Comparison of ENCODE assay signal across 14 cellular contexts in the genomic region with DNA sequence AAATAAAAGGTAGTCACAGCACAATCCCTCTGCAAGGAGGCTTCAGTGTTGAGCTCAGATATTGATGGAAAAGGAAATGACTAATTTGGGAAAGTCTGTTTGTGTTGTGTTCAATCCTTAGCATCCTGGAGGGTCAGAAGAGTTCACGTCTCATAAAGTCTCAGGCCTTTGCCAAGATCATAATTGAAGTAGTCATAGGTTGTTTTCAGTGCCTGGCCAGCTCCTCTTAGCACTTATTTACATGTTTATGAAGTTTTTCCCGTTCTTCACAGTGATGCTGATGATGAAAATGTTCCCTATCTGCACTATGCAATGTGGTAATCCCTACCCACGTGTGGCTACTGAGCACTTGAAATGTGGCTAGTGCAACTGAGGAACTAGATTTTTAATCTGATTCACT.
DNase-seq lines count a peak whose midpoint lies in the region; ATAC-seq and TF ChIP-seq lines count a peak whose summit lies in the region.
"Had no signal": no experiment of that assay in that cellular context is flagged by ENCODE, and none has a peak within 500 bp of the region (broad histone marks: within the 10 kb centered on the region; RNA-seq: fewer than 3 reads in every experiment).

No MANE protein-coding gene starts in this region.

- TF ChIP-seq CTCF in AG04449 (IDR thresholded peaks at IDR 0.05; ENCODE audit: insufficient read depth, low read length, missing control alignments) (no peak), kidney epithelial cell (IDR thresholded peaks at IDR 0.05; ENCODE audit: insufficient read depth, low read length, poor library complexity, severe bottlenecking) (no peak), transverse colon (IDR thresholded peaks at IDR 0.05) (no peak)

- no peak overlapping the region for H3K4me3 ChIP-seq in AG04449 (ENCODE audit: low read depth, low read length)
- H3K4me3 ChIP-seq in kidney epithelial cell (ENCODE audit: low read depth, low read length) = no peak overlapping the region
- H3K4me3 ChIP-seq in transverse colon = no peak overlapping the region
- H3K4me3 ChIP-seq: neural progenitor cell had no signal

- H3K4me1 ChIP-seq in transverse colon = peaks cover 0 to 4% (median 0%) of the 10 kb centered on the region in 4 donors

- no peaks in the 10 kb centered on the region for H3K27me3 Mint-ChIP-seq in immature natural killer cell (ENCODE audit: low read depth in 3 of 3)

- ATAC-seq in HG02840 (IDR thresholded peaks at IDR 0.05; ENCODE audit: low FRiP score, unreplicated experiment) = no peak

- H3K36me3 ChIP-seq in kidney epithelial cell (ENCODE audit: control insufficient read depth, insufficient read depth, low read length) (no peaks in the 10 kb centered on the region), transverse colon (no peaks in the 10 kb centered on the region)
- H3K36me3 ChIP-seq: neural progenitor cell had no signal

- no peaks in the 10 kb centered on the region for H3K36me3 Mint-ChIP-seq in immature natural killer cell

- intact Hi-C loops in transverse colon (cut with DNase I; ENCODE audit: low total_unique reads) = no loop called here

- H3K9me3 Mint-ChIP-seq in immature natural killer cell = no peaks in the 10 kb centered on the region

- CTCF ChIA-PET in AG04449 (lab: Yijun Ruan, JAX) = no interaction called here

- no peaks in the 10 kb centered on the region for H3K4me1 Mint-ChIP-seq in immature natural killer cell

- WGBS in transverse colon (ENCODE audit: low coverage in 1 of 2), 2 donors = 25 to 52% methylated on average over 2 to 3 of the region's 3 CpGs

- H3K9me3 ChIP-seq in transverse colon = no peaks in the 10 kb centered on the region

- H3K4me3 Mint-ChIP-seq in immature natural killer cell = no peak overlapping the region
- H3K4me3 Mint-ChIP-seq: neural progenitor cell had no signal

- TF ChIP-seq POLR2A in transverse colon (IDR thresholded peaks at IDR 0.05) = no peak

- TF ChIP-seq EP300 in transverse colon (IDR thresholded peaks at IDR 0.05; ENCODE audit: low read depth) = no peak

- POLR2A ChIA-PET in AG04449 (lab: Yijun Ruan, JAX) = interaction anchor here (1.0 kb wide), 1 partner anchor 62 kb away, joined by 3 read pairs; a partner anchor contains a TSS

- in situ Hi-C loops in transverse colon (cut with MboI; ENCODE audit: low pct_ligation_motif_present in 1 of 4, low pct_unique_long_range_greater_than_20kb in 1 of 4, low sequenced_read_pairs in 3 of 4) = no loop called here

- H3K27me3 ChIP-seq in kidney epithelial cell (ENCODE audit: control insufficient read depth, insufficient read depth, low read length) (no peaks in the 10 kb centered on the region), transverse colon (no peaks in the 10 kb centered on the region)
- H3K27me3 ChIP-seq: neural progenitor cell had no signal

- H3K27ac ChIP-seq in transverse colon = peak overlapping the region in 2 of 4 donors; percentile 18 to 24
- H3K27ac ChIP-seq: neural progenitor cell had no signal

- H3K27ac Mint-ChIP-seq in immature natural killer cell = peak overlapping the region in 1 of 6 donors; percentile 19
- H3K27ac Mint-ChIP-seq: neural progenitor cell had no signal

- DNase-seq in AG04449 (ENCODE audit: low read depth, low spot score) = peak; percentile 57
- DNase-seq in HPDE6-E6E7 (ENCODE audit: extremely low spot score) = peak; percentile 2
- DNase-seq in brain pericyte (ENCODE audit: low read depth, low spot score) = peak; percentile 10
- DNase-seq in kidney epithelial cell (ENCODE audit: low read depth) = peak; percentile 52
- DNase-seq in transverse colon = no peak
- no peak for DNase-seq in stimulated activated CD4-positive, alpha-beta T cell treated with anti-CD3 and anti-CD28 coated beads, Interleukin-2, amount 100 ng/mL, for 24 hours
- DNase-seq in immature natural killer cell = no peak
- DNase-seq: activated CD4-positive, alpha-beta T cell treated with anti-CD3 and anti-CD28 coated beads, Interleukin-2, amount 50 U/mL, for 4 hours; anterior cingulate cortex; hippocampal formation; NCI-H1436; SHP77 had no signal

Comparison
In these comparisons a context has a peak if more than half of its experiments do, and no peak if none do; other contexts are left out.
1. DNase-seq: peak in AG04449 (single experiment), HPDE6-E6E7 (single experiment), brain pericyte (single experiment) and kidney epithelial cell (single experiment); none in transverse colon (single experiment), stimulated activated CD4-positive, alpha-beta T cell treated with anti-CD3 and anti-CD28 coated beads, Interleukin-2, amount 100 ng/mL, for 24 hours (0 of 2) and immature natural killer cell (0 of 3).